In genomic region chr19:40716655-40717324, GRCh38 we compare ENCODE assay signal across 1 cellular context.
TF ChIP-seq lines count a peak whose summit lies in the region.

TSS of gene COQ8B (minus strand) at chr19:40716886. CDS start at chr19:40714632, 2,254 bp downstream.
TSS of gene ITPKC (plus strand) at chr19:40717112. CDS start at chr19:40717136, 24 bp downstream.

TF ChIP-seq in K562, 482 proteins besides CTCF, POLR2A, EP300 and RAD21 (continued from another document and continues in another):
- TF ChIP-seq GMEB1 (CRISPR knock-in tag; IDR thresholded peaks at IDR 0.05) (no peak; the same call in 1 of the 2 replicates), CBX5 (IDR thresholded peaks at IDR 0.05; ENCODE audit: borderline replicate concordance, low read depth) (no peak), CTCFL (IDR thresholded peaks at IDR 0.05; ENCODE audit: borderline replicate concordance, insufficient read depth, low read depth, low read length, poor library complexity, severe bottlenecking) (no peak), ZBTB2 (IDR thresholded peaks at IDR 0.05) (no peak), ZNF780A (CRISPR knock-in tag; IDR thresholded peaks at IDR 0.05) (no peak), ZNF584 (CRISPR knock-in tag; IDR thresholded peaks at IDR 0.05; ENCODE audit: low read depth) (no peak), ZNF639 (CRISPR knock-in tag; conservative IDR thresholded peaks at IDR 0.05 in 1 of 2, IDR thresholded peaks at IDR 0.05 in 1 of 2) (peak in 1 of 2 experiments; percentile 44; a peak in 2 of 4 replicates), THRAP3 (IDR thresholded peaks at IDR 0.05; ENCODE audit: borderline replicate concordance) (no peak), KLF6 (CRISPR knock-in tag; IDR thresholded peaks at IDR 0.05; ENCODE audit: borderline replicate concordance) (no peak), RBM34 (IDR thresholded peaks at IDR 0.05; ENCODE audit: borderline replicate concordance, insufficient read depth, low read length) (no peak), CSDE1 (IDR thresholded peaks at IDR 0.05) (no peak), HDAC8 (tag; IDR thresholded peaks at IDR 0.05) (no peak), BHLHE40 (IDR thresholded peaks at IDR 0.05; ENCODE audit: low read length) (no peak; the same call in 1 of the 2 replicates), EGR1 (conservative IDR thresholded peaks at IDR 0.05) (no peak), ZFP91 (CRISPR knock-in tag; IDR thresholded peaks at IDR 0.05) (0 out of 2 replicates have a peak, but pooled peaks have one; percentile 30), ZNF12 (CRISPR knock-in tag; IDR thresholded peaks at IDR 0.05) (no peak), PREB (CRISPR knock-in tag; IDR thresholded peaks at IDR 0.05) (no peak), PHB (CRISPR knock-in tag; IDR thresholded peaks at IDR 0.05) (no peak), ASH1L (IDR thresholded peaks at IDR 0.05; ENCODE audit: borderline replicate concordance, low read depth, partially characterized antibody) (no peak), BACH1 (tag; IDR thresholded peaks at IDR 0.05) (no peak), POU5F1 (IDR thresholded peaks at IDR 0.05; ENCODE audit: borderline replicate concordance, low read depth, low read length, partially characterized antibody) (no peak), GATAD2B (IDR thresholded peaks at IDR 0.05; ENCODE audit: borderline replicate concordance) (peak; percentile 96), WHSC1 (IDR thresholded peaks at IDR 0.05; ENCODE audit: low read length) (no peak), UBTF (IDR thresholded peaks at IDR 0.05; ENCODE audit: borderline replicate concordance in 1 of 2, low read depth in 2 of 2, low read length in 2 of 2) (peak; percentile 82 to 90), CCNT2 (IDR thresholded peaks at IDR 0.05; ENCODE audit: borderline replicate concordance, extremely low read depth, insufficient read length, low read depth, low read length) (no peak), GABPA (tag; conservative IDR thresholded peaks at IDR 0.05; ENCODE audit: low read depth) (peak; percentile 93), IRF2 (CRISPR knock-in tag; IDR thresholded peaks at IDR 0.05) (no peak), PRMT5 (CRISPR knock-in tag; IDR thresholded peaks at IDR 0.05) (no peak), HLTF (IDR thresholded peaks at IDR 0.05) (no peak), ZNF445 (CRISPR knock-in tag; IDR thresholded peaks at IDR 0.05; ENCODE audit: low read depth) (no peak), ZNF140 (CRISPR knock-in tag; IDR thresholded peaks at IDR 0.05) (no peak), TSHZ1 (CRISPR knock-in tag; IDR thresholded peaks at IDR 0.05) (no peak), HSF4 (CRISPR knock-in tag; IDR thresholded peaks at IDR 0.05; ENCODE audit: borderline replicate concordance) (no peak), SMAD1 (IDR thresholded peaks at IDR 0.05; ENCODE audit: low read depth, low read length, partially characterized antibody) (no peak), HNRNPL (IDR thresholded peaks at IDR 0.05; ENCODE audit: low read depth, low read length) (no peak), CBFA2T3 (IDR thresholded peaks at IDR 0.05) (no peak), ZBTB34 (CRISPR knock-in tag; IDR thresholded peaks at IDR 0.05) (no peak), DACH1 (IDR thresholded peaks at IDR 0.05; ENCODE audit: partially characterized antibody) (no peak), USF1 (CRISPR knock-in tag; IDR thresholded peaks at IDR 0.05) (no peak), HMGN3 (IDR thresholded peaks at IDR 0.05; ENCODE audit: borderline replicate concordance, extremely low read depth, insufficient read length, low read depth, low read length) (no peak), ELK3 (CRISPR knock-in tag; IDR thresholded peaks at IDR 0.05) (no peak), KHSRP (IDR thresholded peaks at IDR 0.05) (no peak), NFE2L1 (tag; IDR thresholded peaks at IDR 0.05; ENCODE audit: borderline replicate concordance, low read depth) (no peak), PURB (CRISPR knock-in tag; IDR thresholded peaks at IDR 0.05; ENCODE audit: low read depth) (no peak), PRPF4 (IDR thresholded peaks at IDR 0.05; ENCODE audit: insufficient read depth, low read depth, low read length, poor library complexity, severe bottlenecking) (no peak), ZC3H8 (IDR thresholded peaks at IDR 0.05) (no peak), NR4A1 (CRISPR knock-in tag; IDR thresholded peaks at IDR 0.05) (no peak), NR4A1 (tag; IDR thresholded peaks at IDR 0.05) (no peak)
